In the genomic region with DNA sequence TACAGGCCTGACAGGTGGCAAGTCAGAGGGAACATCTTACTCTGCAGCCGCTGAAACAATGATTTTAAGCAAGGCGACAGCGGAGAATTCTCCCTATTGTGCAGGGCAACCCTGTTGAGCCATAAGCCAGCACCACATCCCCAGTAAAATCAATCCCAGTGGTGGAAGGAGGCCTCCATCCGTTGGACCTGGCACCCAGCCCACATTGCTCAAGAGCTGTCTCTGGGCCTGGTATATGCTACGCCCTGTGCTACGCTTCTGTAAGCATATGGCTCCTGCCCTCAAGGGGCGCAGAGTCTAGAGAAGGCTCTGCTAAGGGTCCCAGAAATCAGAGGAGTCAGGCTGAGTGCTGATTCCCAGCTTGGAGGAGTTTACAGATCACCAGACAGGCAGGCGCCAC, we compare ENCODE assay signal across 32 cellular contexts.
DNase-seq lines count a peak whose midpoint lies in the region; ATAC-seq, FAIRE-seq and TF ChIP-seq lines count a peak whose summit lies in the region.
"Had no signal": no experiment of that assay in that cellular context is flagged by ENCODE, and none has a peak within 500 bp of the region (broad histone marks: within the 10 kb centered on the region; RNA-seq: fewer than 3 reads in every experiment).

No MANE protein-coding gene starts in this region.

- intact Hi-C loops in left ventricle myocardium inferior (cut with micrococcal nuclease), result no loop called here
- intact Hi-C loops in cardiac septum (cut with DNase I), result no loop called here

- H3K27ac Mint-ChIP-seq in chondrocyte (ENCODE audit: unreplicated experiment), result peak overlapping the region; percentile 23
- H3K27ac Mint-ChIP-seq: activated CD8-positive, alpha-beta T cell treated with anti-CD3 and anti-CD28 coated beads, Interleukin-2, amount 10 ng/mL, durations not matched to agents 7 days and 5 days; activated T-helper 2 cell treated with anti-CD3 and anti-CD28 coated beads, Interferon-gamma antibody, Interleukin-2, Interleukin-4, amounts not matched to agents 10 μg/mL and 5 μg/mL and 100 μg/mL, durations not matched to agents 14 hours and 24 hours and 36 hours; CD4-positive, alpha-beta T cell; effector memory CD8-positive, alpha-beta T cell; stimulated activated effector memory CD8-positive, alpha-beta T cell treated with anti-CD3 and anti-CD28 coated beads, Interleukin-12 subunit alpha, Interleukin-12 subunit beta, amount 100 ng/mL, for 72 hours had no signal

- H3K79me1 ChIP-seq in neuronal stem cell (ENCODE audit: low read depth, low read length), result peaks cover 2% of the 10 kb centered on the region

- WGBS in neuronal stem cell (ENCODE audit: extremely low coverage in 2 of 2, insufficient read length in 2 of 2, insufficient replicate concordance in 1 of 2), 2 donors, result no CpG with 5 or more reads among the region's 8 CpGs

- no peak overlapping the region for H4K91ac ChIP-seq in neuronal stem cell (ENCODE audit: low read depth, low read length, poor library complexity)

- no peak overlapping the region for H3K18ac ChIP-seq in neuronal stem cell (ENCODE audit: low read length)

- H2AK5ac ChIP-seq in neuronal stem cell (ENCODE audit: low read depth, low read length), result no peak overlapping the region

- no peak overlapping the region for H2AFZ ChIP-seq in neuronal stem cell (ENCODE audit: low read length)

- TF ChIP-seq CTCF in left ventricle myocardium inferior (IDR thresholded peaks at IDR 0.05; ENCODE audit: borderline replicate concordance) (no peak), chondrocyte (IDR thresholded peaks at IDR 0.05) (no peak)

- H3K9me3 ChIP-seq in left ventricle myocardium inferior (replicated peaks) (no peaks in the 10 kb centered on the region), neuronal stem cell (replicated peaks in 1 of 2; ENCODE audit: control insufficient read depth in 2 of 2, insufficient read depth in 1 of 2, low read depth in 1 of 2, low read length in 2 of 2) (no peaks in the 10 kb centered on the region)
- H3K9me3 ChIP-seq: psoas muscle, SJCRH30 had no signal

- H4K8ac ChIP-seq in neuronal stem cell (ENCODE audit: low read depth, low read length), result no peak overlapping the region

- H3K4me1 ChIP-seq in left ventricle myocardium inferior, result peaks cover 80% of the 10 kb centered on the region
- H3K4me1 ChIP-seq in neuronal stem cell (ENCODE audit: control insufficient read depth in 2 of 2, insufficient read depth in 1 of 2, low read depth in 1 of 2, low read length in 2 of 2), result peaks cover 0 to 11% of the 10 kb centered on the region in 2 donors
- H3K4me1 ChIP-seq: A549, SJCRH30 had no signal

- peaks cover 53% of the 10 kb centered on the region for H3K4me1 Mint-ChIP-seq in chondrocyte (ENCODE audit: low read depth)
- H3K4me1 Mint-ChIP-seq: stimulated activated effector memory CD8-positive, alpha-beta T cell treated with anti-CD3 and anti-CD28 coated beads, Interleukin-12 subunit alpha, Interleukin-12 subunit beta, amount 100 ng/mL, for 72 hours had no signal

- H3K14ac ChIP-seq in neuronal stem cell (ENCODE audit: low read length), result no peak overlapping the region

- H2BK15ac ChIP-seq in neuronal stem cell (ENCODE audit: low read length), result no peak overlapping the region

- H3K9ac ChIP-seq in neuronal stem cell (ENCODE audit: low read depth, low read length, poor library complexity), result no peak overlapping the region

- H2BK12ac ChIP-seq in neuronal stem cell (ENCODE audit: low read length), result no peak overlapping the region

- H3K27ac ChIP-seq in left ventricle myocardium inferior (replicated peaks), result peak overlapping the region; percentile 74
- peak overlapping the region; percentile 57 for H3K27ac ChIP-seq in neuronal stem cell (replicated peaks; ENCODE audit: low read length)
- H3K27ac ChIP-seq: A549, psoas muscle, SJCRH30, WERI-Rb-1 had no signal

- H3K36me3 ChIP-seq in left ventricle myocardium inferior, result no peaks in the 10 kb centered on the region
- no peaks in the 10 kb centered on the region for H3K36me3 ChIP-seq in neuronal stem cell (replicated peaks in 1 of 2; ENCODE audit: control insufficient read depth in 2 of 2, insufficient read depth in 2 of 2, low read length in 2 of 2)
- H3K36me3 ChIP-seq: SJCRH30, WERI-Rb-1 had no signal

- no peak overlapping the region for H2BK5ac ChIP-seq in neuronal stem cell (ENCODE audit: low read length)

- no peak overlapping the region for H3K4me2 ChIP-seq in neuronal stem cell (ENCODE audit: insufficient read depth, low read length, poor library complexity, severe bottlenecking)
- H3K4me2 ChIP-seq: A549 had no signal

- no peak overlapping the region for H3K4ac ChIP-seq in neuronal stem cell (ENCODE audit: low read length)

- no peak overlapping the region for H3K23ac ChIP-seq in neuronal stem cell (ENCODE audit: low read depth, low read length, poor library complexity)

- H3K9me3 Mint-ChIP-seq in chondrocyte (ENCODE audit: low read depth), result no peaks in the 10 kb centered on the region
- H3K9me3 Mint-ChIP-seq: activated T-helper 2 cell treated with anti-CD3 and anti-CD28 coated beads, Interferon-gamma antibody, Interleukin-2, Interleukin-4, amounts not matched to agents 10 μg/mL and 5 μg/mL and 100 μg/mL, durations not matched to agents 14 hours and 24 hours and 36 hours; CD4-positive, alpha-beta T cell; effector memory CD8-positive, alpha-beta T cell; stimulated activated effector memory CD8-positive, alpha-beta T cell treated with anti-CD3 and anti-CD28 coated beads, Interleukin-12 subunit alpha, Interleukin-12 subunit beta, amount 100 ng/mL, for 72 hours had no signal

- no peak for TF ChIP-seq POLR2A in GM12891 (IDR thresholded peaks at IDR 0.05; ENCODE audit: low read depth, low read length)

- no peaks in the 10 kb centered on the region for H3K27me3 ChIP-seq in left ventricle myocardium inferior (ENCODE audit: low read depth)
- no peaks in the 10 kb centered on the region for H3K27me3 ChIP-seq in neuronal stem cell (ENCODE audit: control insufficient read depth in 3 of 3, insufficient read depth in 3 of 3, low read depth in 1 of 3, low read length in 3 of 3)

- H2BK120ac ChIP-seq in neuronal stem cell (ENCODE audit: low read depth, low read length), result no peak overlapping the region

- no peak overlapping the region for H3K4me3 Mint-ChIP-seq in chondrocyte (ENCODE audit: unreplicated experiment)
- H3K4me3 Mint-ChIP-seq: activated CD8-positive, alpha-beta T cell treated with anti-CD3 and anti-CD28 coated beads, Interleukin-2, amount 10 ng/mL, durations not matched to agents 7 days and 5 days; CD4-positive, alpha-beta T cell; effector memory CD8-positive, alpha-beta T cell; stimulated activated effector memory CD8-positive, alpha-beta T cell treated with anti-CD3 and anti-CD28 coated beads, Interleukin-12 subunit alpha, Interleukin-12 subunit beta, amount 100 ng/mL, for 72 hours had no signal

- in situ Hi-C loops in KBM-7 (cut with MboI; ENCODE audit: low pct_unique_long_range_greater_than_20kb, low sequenced_read_pairs), result no loop called here

- no peak overlapping the region for H3K4me3 ChIP-seq in left ventricle myocardium inferior
- H3K4me3 ChIP-seq in neuronal stem cell (ENCODE audit: low read length in 2 of 2), result no peak overlapping the region
- H3K4me3 ChIP-seq: A549, psoas muscle, SJCRH30 had no signal

- ATAC-seq in GM21576 (IDR thresholded peaks at IDR 0.05; ENCODE audit: unreplicated experiment), result no peak
- ATAC-seq: activated CD8-positive, alpha-beta T cell treated with anti-CD3 and anti-CD28 coated beads, Interleukin-2, amount 10 ng/mL, durations not matched to agents 7 days and 5 days; effector memory CD8-positive, alpha-beta T cell had no signal

- H3K27me3 Mint-ChIP-seq in chondrocyte (ENCODE audit: low read depth), result no peaks in the 10 kb centered on the region

- FAIRE-seq in GM12891 (lab: Jason Lieb, UNC), result no peak
- FAIRE-seq: A549, D721Med, islet of Langerhans had no signal

- DNase-seq in left ventricle myocardium inferior (no peak), cardiac septum (ENCODE audit: low spot score) (no peak), chondrocyte (ENCODE audit: low spot score) (no peak), neuronal stem cell (ENCODE audit: low spot score) (no peak), GM12891 (ENCODE audit: insufficient read length, low spot score) (no peak), KBM-7 (no peak), NCI-H1048 (lab: John Stamatoyannopoulos, UW) (no peak)
- DNase-seq: activated CD4-positive, alpha-beta T cell treated with anti-CD3 and anti-CD28 coated beads for 4 hours; activated CD8-positive, alpha-beta T cell treated with anti-CD3 and anti-CD28 coated beads, Interleukin-2, amount 10 ng/mL, durations not matched to agents 7 days and 5 days; activated naive CD4-positive, alpha-beta T cell treated with anti-CD3 and anti-CD28 coated beads, Interleukin-2, amount 50 U/mL, for 16 hours; CD4-positive, alpha-beta T cell; cortex of kidney; DND-41; effector memory CD8-positive, alpha-beta T cell; erythroblast; GOT3; head of caudate nucleus; midbrain; naive B cell; NCI-H1092 treated with DMSO at 0.1 percent for 48 hours; NCI-H2029; NCI-H345; NCI-H748 treated with DMSO at 0.1 percent for 48 hours; psoas muscle; SJCRH30; WERI-Rb-1 had no signal

- peaks cover 4% of the 10 kb centered on the region for H3K36me3 Mint-ChIP-seq in chondrocyte (ENCODE audit: low read depth)
- H3K36me3 Mint-ChIP-seq: stimulated activated effector memory CD8-positive, alpha-beta T cell treated with anti-CD3 and anti-CD28 coated beads, Interleukin-12 subunit alpha, Interleukin-12 subunit beta, amount 100 ng/mL, for 72 hours had no signal

TF ChIP-seq in GM12891, 5 proteins besides CTCF, POLR2A, EP300 and RAD21:
- TF ChIP-seq TAF1 (IDR thresholded peaks at IDR 0.05; ENCODE audit: low read depth, low read length) (no peak), SPI1 (IDR thresholded peaks at IDR 0.05; ENCODE audit: low read depth, low read length) (no peak), POU2F2 (IDR thresholded peaks at IDR 0.05; ENCODE audit: low read depth, low read length) (no peak), PAX5 (IDR thresholded peaks at IDR 0.05; ENCODE audit: insufficient read depth, low read length, severe bottlenecking) (no peak), POLR2AphosphoS5 (IDR thresholded peaks at IDR 0.05; ENCODE audit: low read depth, low read length) (no peak)
TF ChIP-seq in GM12891: peak in this region for 0.
